In the genomic region with DNA sequence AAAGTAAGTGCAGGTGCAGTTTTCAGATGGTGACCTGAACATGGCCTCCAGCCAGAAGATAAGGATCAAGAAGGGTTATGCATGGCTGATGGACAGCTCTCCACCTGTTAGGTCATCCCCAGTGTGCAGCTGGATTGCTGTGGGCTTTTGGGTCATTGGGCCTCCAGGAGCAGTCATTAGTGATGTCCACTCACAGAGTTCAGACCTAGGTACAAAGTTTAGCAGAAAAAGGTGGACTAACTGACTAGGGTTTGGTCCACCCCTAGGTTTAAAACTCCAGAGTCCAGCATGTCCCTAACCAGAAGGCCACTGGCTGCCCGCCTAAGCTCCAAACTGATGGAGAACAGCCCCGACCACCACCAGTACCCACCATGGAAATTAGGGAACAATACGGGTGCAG, we compare ENCODE assay signal across 19 cellular contexts. TPM values are rescaled to one million over a fixed set of nuclear protein-coding genes. Genes with fewer than 3 reads are reported as not detected.
DNase-seq lines count a peak whose midpoint lies in the region; ATAC-seq, FAIRE-seq and TF ChIP-seq lines count a peak whose summit lies in the region.
"Had no signal": no experiment of that assay in that cellular context is flagged by ENCODE, and none has a peak within 500 bp of the region (broad histone marks: within the 10 kb centered on the region; RNA-seq: fewer than 3 reads in every experiment).

No MANE protein-coding gene starts in this region.

- H3K27me3 ChIP-seq in Peyer's patch, result no peaks in the 10 kb centered on the region
- peaks cover 0 to 8% of the 10 kb centered on the region in 2 experiments; a peak in 2 of 5 replicates for H3K27me3 ChIP-seq in K562 (ENCODE audit: control insufficient read depth in 2 of 2, insufficient read depth in 2 of 2, low read length in 2 of 2)
- no peaks in the 10 kb centered on the region for H3K27me3 ChIP-seq in stomach
- no peaks in the 10 kb centered on the region for H3K27me3 ChIP-seq in naive thymus-derived CD4-positive, alpha-beta T cell (ENCODE audit: control insufficient read depth in 2 of 2, insufficient read depth in 2 of 2, low read length in 2 of 2)

- H3K4me3 ChIP-seq in Peyer's patch, result no peak overlapping the region
- H3K4me3 ChIP-seq in K562, result no peak overlapping the region
- H3K4me3 ChIP-seq in stomach, result no peak overlapping the region
- H3K4me3 ChIP-seq in naive thymus-derived CD4-positive, alpha-beta T cell (ENCODE audit: low read length), result no peak overlapping the region
- H3K4me3 ChIP-seq: GM23338 had no signal

- H3K9ac ChIP-seq in K562 (ENCODE audit: insufficient read depth in 1 of 2, low read depth in 2 of 2, low read length in 2 of 2), result no peak overlapping the region

- no peaks in the 10 kb centered on the region for H3K79me2 ChIP-seq in K562 (ENCODE audit: control insufficient read depth, insufficient read depth, low read length)

- H3K27ac Mint-ChIP-seq in naive thymus-derived CD4-positive, alpha-beta T cell, result no peak overlapping the region
- H3K27ac Mint-ChIP-seq: CD4-positive, alpha-beta T cell; GM23338 had no signal

- no peaks in the 10 kb centered on the region for H3K36me3 Mint-ChIP-seq in naive thymus-derived CD4-positive, alpha-beta T cell

- peaks cover 0 to 4% (median 0%) of the 10 kb centered on the region in 11 donors for H3K9me3 Mint-ChIP-seq in naive thymus-derived CD4-positive, alpha-beta T cell
- H3K9me3 Mint-ChIP-seq: CD4-positive, alpha-beta T cell; GM23338 had no signal

- no peak for FAIRE-seq in K562 (lab: Jason Lieb, UNC)
- FAIRE-seq: A204.1, G401.6, GM12892, GM18507, H54 had no signal

- DNase-seq in Peyer's patch, result peak in 1 of 3 donors; percentile 53
- DNase-seq in K562 (ENCODE audit: extremely low read depth in 1 of 4, low spot score in 3 of 4), result no peak
- no peak for DNase-seq in left lobe of liver (ENCODE audit: low spot score)
- DNase-seq in stomach, result no peak
- no peak for DNase-seq in naive thymus-derived CD4-positive, alpha-beta T cell
- DNase-seq in NOMO-1 treated with DMSO at 0.1 percent for 48 hours (lab: John Stamatoyannopoulos, UW; ENCODE audit: unreplicated experiment), result no peak
- DNase-seq in NCI-H1417 treated with DMSO at 0.1 percent for 48 hours (lab: John Stamatoyannopoulos, UW), result no peak
- DNase-seq: AML-193; Calu3; CD4-positive, alpha-beta T cell; HCEC 1CT had no signal

- H3K9me3 ChIP-seq in Peyer's patch, result no peaks in the 10 kb centered on the region
- no peaks in the 10 kb centered on the region for H3K9me3 ChIP-seq in K562 (replicated peaks; ENCODE audit: control insufficient read depth, insufficient read depth, low read depth, low read length)
- H3K9me3 ChIP-seq in stomach, result no peaks in the 10 kb centered on the region
- no peaks in the 10 kb centered on the region for H3K9me3 ChIP-seq in naive thymus-derived CD4-positive, alpha-beta T cell (ENCODE audit: control insufficient read depth in 2 of 3, low read length in 3 of 3)

- no peaks in the 10 kb centered on the region for H3K9me1 ChIP-seq in K562 (ENCODE audit: control insufficient read depth, insufficient read depth, low read length)

- H3K4me3 Mint-ChIP-seq in naive thymus-derived CD4-positive, alpha-beta T cell, result no peak overlapping the region
- H3K4me3 Mint-ChIP-seq: CD4-positive, alpha-beta T cell; GM23338 had no signal

- H3K27ac ChIP-seq in Peyer's patch, result peak overlapping the region in 3 of 4 donors; percentile 81 to 96 (median 88)
- H3K27ac ChIP-seq in K562 (ENCODE audit: extremely low read depth, low read depth, low read length), result no peak overlapping the region
- H3K27ac ChIP-seq in stomach, result peak overlapping the region; percentile 10 to 84 (median 41)
- H3K27ac ChIP-seq in naive thymus-derived CD4-positive, alpha-beta T cell (ENCODE audit: low read depth, low read length), result no peak overlapping the region

- peaks cover 3 to 42% (median 5%) of the 10 kb centered on the region in 5 donors for H3K27me3 Mint-ChIP-seq in naive thymus-derived CD4-positive, alpha-beta T cell

- in situ Hi-C loops in K562 (cut with MboI), result no loop called here

- POLR2A ChIA-PET in K562 (lab: Yijun Ruan, JAX), result interaction anchor here (0.6 kb wide), 1 partner anchor 115 kb away, joined by 3 read pairs; no protein-coding TSS in a partner anchor
- POLR2A ChIA-PET in naive thymus-derived CD4-positive, alpha-beta T cell (lab: Charles Lee), result no interaction called here

- peaks cover 0 to 42% (median 9%) of the 10 kb centered on the region in 4 donors for H3K4me1 ChIP-seq in Peyer's patch
- no peaks in the 10 kb centered on the region for H3K4me1 ChIP-seq in K562 (replicated peaks in 1 of 2; ENCODE audit: control insufficient read depth in 2 of 2, insufficient read depth in 2 of 2, low read length in 2 of 2)
- H3K4me1 ChIP-seq in stomach, result peaks cover 14 to 45% (median 25%) of the 10 kb centered on the region in 4 donors
- H3K4me1 ChIP-seq in naive thymus-derived CD4-positive, alpha-beta T cell (ENCODE audit: control insufficient read depth in 2 of 2, insufficient read depth in 2 of 2, low read length in 2 of 2), result no peaks in the 10 kb centered on the region

- intact Hi-C loops in K562 (cut with micrococcal nuclease) (no loop called here), stomach (cut with DNase I; ENCODE audit: low total_unique reads) (no loop called here)
- intact Hi-C loops in naive thymus-derived CD4-positive, alpha-beta T cell (cut with micrococcal nuclease), result no loop called here

- TF ChIP-seq POLR2A in Peyer's patch (IDR thresholded peaks at IDR 0.05) (no peak), K562 (conservative IDR thresholded peaks at IDR 0.05) (no peak), stomach (IDR thresholded peaks at IDR 0.05) (no peak)

- no peak overlapping the region for H3K4me2 ChIP-seq in K562 (ENCODE audit: insufficient read depth, low read length)
- H3K4me2 ChIP-seq: GM23338 had no signal

- BruUV-seq in K562 (replicated peaks; lab: Mats Ljungman, UMichigan), result no TSS peak

- no peaks in the 10 kb centered on the region for H3K36me3 ChIP-seq in Peyer's patch
- no peaks in the 10 kb centered on the region for H3K36me3 ChIP-seq in K562 (ENCODE audit: control insufficient read depth, insufficient read depth, low read length)
- no peaks in the 10 kb centered on the region for H3K36me3 ChIP-seq in stomach
- no peaks in the 10 kb centered on the region for H3K36me3 ChIP-seq in naive thymus-derived CD4-positive, alpha-beta T cell (ENCODE audit: control insufficient read depth in 2 of 3, insufficient read depth in 3 of 3, low read length in 3 of 3)

- no peak for TF ChIP-seq RAD21 in K562 (CRISPR knock-in tag; conservative IDR thresholded peaks at IDR 0.05 in 1 of 2, IDR thresholded peaks at IDR 0.05 in 1 of 2)

- TF ChIP-seq EP300 in K562 (IDR thresholded peaks at IDR 0.05; ENCODE audit: low read length) (no peak), stomach (IDR thresholded peaks at IDR 0.05) (no peak)

- 3% methylated on average over 3 of the region's 3 CpGs for WGBS in K562 (ENCODE audit: insufficient coverage, low coverage, missing lambda C conversion rate)
- 74 to 100% (median 96%) methylated on average over 1 to 3 of the region's 3 CpGs for WGBS in stomach, 5 donors

- no peaks in the 10 kb centered on the region; the same call in 1 of the 2 replicates for H4K20me1 ChIP-seq in K562 (replicated peaks; ENCODE audit: control insufficient read depth, insufficient read depth, low read length)

- 0 out of 2 replicates have a peak overlapping the region, but pooled peaks have one; percentile 9 for H2AFZ ChIP-seq in K562 (ENCODE audit: low read depth, low read length)
- H2AFZ ChIP-seq: GM23338 had no signal

- no peaks in the 10 kb centered on the region for H3K4me1 Mint-ChIP-seq in naive thymus-derived CD4-positive, alpha-beta T cell
- H3K4me1 Mint-ChIP-seq: GM23338 had no signal

- ATAC-seq in K562, result no peak
- ATAC-seq in left lobe of liver, result peak; percentile 17
- no peak for ATAC-seq in naive thymus-derived CD4-positive, alpha-beta T cell
- ATAC-seq: GM23338 had no signal

- CTCF ChIA-PET in K562 (lab: Yijun Ruan, JAX; ENCODE audit: low intra/inter-chr PET ratio), result no interaction called here
- CTCF ChIA-PET in naive thymus-derived CD4-positive, alpha-beta T cell (lab: Charles Lee), result no interaction called here

- TF ChIP-seq CTCF in Peyer's patch (IDR thresholded peaks at IDR 0.05) (no peak), K562 (IDR thresholded peaks at IDR 0.05 in 2 of 3, conservative IDR thresholded peaks at IDR 0.05 in 1 of 3; ENCODE audit: insufficient read depth in 2 of 3, low read depth in 1 of 3, low read length in 3 of 3) (no peak), stomach (IDR thresholded peaks at IDR 0.05) (no peak)

RNA-seq across cellular contexts. Expression of gene SULT1C2, which starts 18.3 kb away (rescaled TPM):
- 10 to 100 TPM in 2 of 4 donors, 1 to 10 TPM in 2; 1.3 to 55.3 (median 19.3) TPM for total RNA-seq in Peyer's patch
- total RNA-seq in K562 (2011; cell fraction: chromatin; rRNA removed; ENCODE audit: low replicate concordance), result not detected in 2 replicates
- 0.13 TPM in 1 of 2 replicates, not detected in the other for total RNA-seq in K562 (2011; cell fraction: nucleolus; rRNA removed)
- total RNA-seq in K562 (2011; cell fraction: nucleoplasm; rRNA removed), result 0.53 TPM in 1 of 2 replicates, not detected in the other
- total RNA-seq in K562 (2014; rRNA removed), result not detected in 2 replicates
- not detected in 2 replicates for total RNA-seq in K562 (2014; rRNA removed; fragmentation: Illumina TruSeq; extraction: Trizol)
- 0.15 and 0.22 TPM in 2 replicates for total RNA-seq in K562 (2015; rRNA removed; fragmentation: Illumina TruSeq; extraction: Trizol)
- not detected in 2 replicates for total RNA-seq in K562 (2021)
- not detected in 2 replicates for polyA plus RNA-seq in K562 (2011; rRNA removed)
- not detected in 2 replicates for polyA plus RNA-seq in K562 (2011; cell fraction: cytosol; rRNA removed)
- not detected in 2 replicates for polyA plus RNA-seq in K562 (2011; cell fraction: nucleus; rRNA removed)
- polyA plus RNA-seq in K562 (2012), result 0.07 and 0.17 TPM in 2 replicates
- not detected in 2 replicates for polyA plus RNA-seq in K562 (2014; fragmentation: Illumina TruSeq; extraction: Trizol)
- polyA plus RNA-seq in K562 (2014; fragmentation: Nextera tagmentation; extraction: Ambion mirVana), result not detected
- polyA plus RNA-seq in K562 (2014; rRNA removed), result not detected in 2 replicates
- polyA minus RNA-seq in K562 (2011; rRNA and poly(A)+ RNA removed), result not detected in 2 replicates
- not detected in 2 replicates for polyA minus RNA-seq in K562 (2011; cell fraction: cytosol; rRNA and poly(A)+ RNA removed)
- polyA minus RNA-seq in K562 (2011; cell fraction: nucleus; rRNA and poly(A)+ RNA removed), result not detected in 2 replicates
- 1.9 TPM for total RNA-seq in left lobe of liver
- 100 to 1,000 TPM in 3 of 5 donors, 10 to 100 TPM in 1, 1 to 10 TPM in 1; 1.4 to 259 (median 176) TPM for total RNA-seq in stomach
- 10 to 100 TPM; 13.8 to 64.6 (median 15.9) TPM for polyA plus RNA-seq in stomach
- total RNA-seq in naive thymus-derived CD4-positive, alpha-beta T cell, result not detected
- not detected for polyA plus RNA-seq in naive thymus-derived CD4-positive, alpha-beta T cell
- total RNA-seq: CD4-positive, alpha-beta T cell; HT-29 had no signal
- polyA plus RNA-seq: BJ had no signal

RNA-seq across cellular contexts. Expression of gene SULT1C3, which starts 30.6 kb away (rescaled TPM):
- total RNA-seq in Peyer's patch (10 to 100 TPM in 2 of 4 donors, 1 to 10 TPM in 1, not detected in 1; 7.8 to 14.8 (median 14.7) TPM), K562 (2014; rRNA removed) (not detected in 2 replicates), K562 (2014; rRNA removed; fragmentation: Illumina TruSeq; extraction: Trizol) (not detected in 2 replicates), K562 (2015; rRNA removed; fragmentation: Illumina TruSeq; extraction: Trizol) (not detected in 2 replicates), K562 (2021) (not detected in 2 replicates), left lobe of liver (not detected), stomach (under 1 TPM in 1 of 5 donors, not detected in 4; 0.73 TPM)
- not detected in 2 replicates for total RNA-seq in K562 (2011; cell fraction: chromatin; rRNA removed; ENCODE audit: low replicate concordance)
- total RNA-seq in K562 (2011; cell fraction: nucleolus; rRNA removed), result not detected in 2 replicates
- not detected in 2 replicates for total RNA-seq in K562 (2011; cell fraction: nucleoplasm; rRNA removed)
- polyA plus RNA-seq in K562 (2011; rRNA removed) (not detected in 2 replicates), K562 (2014; fragmentation: Illumina TruSeq; extraction: Trizol) (not detected in 2 replicates), K562 (2014; fragmentation: Nextera tagmentation; extraction: Ambion mirVana) (not detected), K562 (2014; rRNA removed) (not detected in 2 replicates), stomach (1 to 10 TPM in 1 of 3 donors, not detected in 2; 2.1 TPM)
- polyA plus RNA-seq in K562 (2011; cell fraction: cytosol; rRNA removed), result not detected in 2 replicates
- polyA plus RNA-seq in K562 (2011; cell fraction: nucleus; rRNA removed), result not detected in 2 replicates
- polyA plus RNA-seq in K562 (2012), result not detected in 2 replicates
- polyA minus RNA-seq in K562 (2011; rRNA and poly(A)+ RNA removed), result not detected in 2 replicates
- polyA minus RNA-seq in K562 (2011; cell fraction: cytosol; rRNA and poly(A)+ RNA removed), result not detected in 2 replicates
- polyA minus RNA-seq in K562 (2011; cell fraction: nucleus; rRNA and poly(A)+ RNA removed), result not detected in 2 replicates
- total RNA-seq in naive thymus-derived CD4-positive, alpha-beta T cell, result not detected
- not detected for polyA plus RNA-seq in naive thymus-derived CD4-positive, alpha-beta T cell
- total RNA-seq: Calu3; CD4-positive, alpha-beta T cell; GM23338 had no signal
- polyA plus RNA-seq: BJ, GM23338 had no signal

Comparison
In these comparisons a context has a peak if more than half of its experiments do, and no peak if none do; other contexts are left out.
1. H3K27ac ChIP-seq: peak in Peyer's patch (3 of 4) and stomach (5 of 5); none in K562 (single experiment) and naive thymus-derived CD4-positive, alpha-beta T cell (single experiment).